19 cellular contexts compared by ENCODE assay signal in the genomic region with DNA sequence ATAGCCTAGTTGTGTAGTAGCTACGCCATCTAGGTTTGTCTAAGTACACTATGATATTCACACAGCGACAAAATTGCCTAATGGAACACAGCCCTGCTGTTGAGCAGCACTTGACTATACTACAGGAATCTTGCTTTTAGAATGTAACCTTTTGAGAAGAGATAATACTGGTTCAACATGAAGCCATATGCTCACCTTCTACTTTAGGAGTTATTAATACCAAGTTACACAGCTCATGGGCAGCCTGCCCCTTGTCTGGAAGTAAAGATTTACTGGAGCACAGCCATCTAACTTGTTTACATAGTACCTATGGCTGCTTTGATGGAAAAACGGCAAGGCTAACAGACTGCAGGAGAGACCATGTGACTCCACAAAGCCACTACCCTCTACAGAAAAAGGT.
DNase-seq lines count a peak whose midpoint lies in the region; ATAC-seq and TF ChIP-seq lines count a peak whose summit lies in the region.
"Had no signal": no experiment of that assay in that cellular context is flagged by ENCODE, and none has a peak within 500 bp of the region (broad histone marks: within the 10 kb centered on the region; RNA-seq: fewer than 3 reads in every experiment).

No MANE protein-coding gene starts in this region.

- H3K36me3 ChIP-seq in heart right ventricle (peaks cover 0 to 29% (median 0%) of the 10 kb centered on the region in 9 donors), tibial artery (peaks cover 6 to 10% (median 6%) of the 10 kb centered on the region in 3 donors)

- in situ Hi-C loops in GM13976 (cut with MboI; ENCODE audit: low sequenced_read_pairs, unreplicated experiment) = no loop called here

- H3K27me3 ChIP-seq in heart right ventricle (no peaks in the 10 kb centered on the region), tibial artery (no peaks in the 10 kb centered on the region)

- intact Hi-C loops in heart right ventricle (cut with DNase I) (no loop called here), left cardiac atrium (cut with DNase I) (no loop called here), tibial artery (cut with DNase I; ENCODE audit: low total_unique reads) (no loop called here)

- WGBS in heart right ventricle, 2 donors = 63 to 70% methylated on average over 3 of the region's 3 CpGs

- TF ChIP-seq CTCF in heart right ventricle (IDR thresholded peaks at IDR 0.05) (no peak), tibial artery (IDR thresholded peaks at IDR 0.05) (no peak), GM13976 (IDR thresholded peaks at IDR 0.05; ENCODE audit: borderline replicate concordance, control extremely low read depth, extremely low read depth, insufficient read depth, missing control alignments) (no peak)

- H3K27ac ChIP-seq in heart right ventricle = no peak overlapping the region
- H3K27ac ChIP-seq in tibial artery = no peak overlapping the region
- H3K27ac ChIP-seq: PC-9, RWPE1 had no signal

- H3K4me3 ChIP-seq in heart right ventricle (no peak overlapping the region), tibial artery (no peak overlapping the region)
- H3K4me3 ChIP-seq: PC-9 had no signal

- H3K4me1 ChIP-seq in heart right ventricle = peaks cover 0 to 12% (median 0%) of the 10 kb centered on the region in 9 donors
- H3K4me1 ChIP-seq in tibial artery = no peaks in the 10 kb centered on the region
- H3K4me1 ChIP-seq: Caco-2 had no signal

- DNase-seq in NCI-H146 (lab: John Stamatoyannopoulos, UW) (peak; percentile 11), NCI-H146 treated with DMSO at 0.1 percent for 48 hours (lab: John Stamatoyannopoulos, UW; ENCODE audit: unreplicated experiment) (no peak), heart right ventricle (no peak), left cardiac atrium (no peak), NCI-H510A (lab: John Stamatoyannopoulos, UW) (peak; percentile 12), EL (no peak), tibial artery (no peak), GM13976 (ENCODE audit: low spot score) (no peak)
- DNase-seq: Caco-2; CD4-positive, alpha-beta T cell; DMS79 treated with DMSO at 0.1 percent for 48 hours; H7; KBM-7; NCI-H1436; NCI-H226; PC-9; T-helper 17 cell had no signal

- no peaks in the 10 kb centered on the region for H3K9me3 ChIP-seq in heart right ventricle
- no peaks in the 10 kb centered on the region for H3K9me3 ChIP-seq in tibial artery
- H3K9me3 ChIP-seq: Caco-2 had no signal

- ATAC-seq in heart right ventricle = peak in 6 of 8 donors; percentile 19 to 85 (median 78)
- ATAC-seq in left cardiac atrium = no peak
- ATAC-seq: HepG2, T-helper 17 cell had no signal

Comparison
In these comparisons a context has a peak if more than half of its experiments do, and no peak if none do; other contexts are left out.
1. DNase-seq: peak in NCI-H146 (single experiment) and NCI-H510A (single experiment); none in NCI-H146 treated with DMSO at 0.1 percent for 48 hours (single experiment), heart right ventricle (0 of 2), left cardiac atrium (single experiment), EL (single experiment), tibial artery (0 of 2) and GM13976 (single experiment).
2. ATAC-seq: peak in heart right ventricle (6 of 8); none in left cardiac atrium (0 of 2).